In the genomic region with DNA sequence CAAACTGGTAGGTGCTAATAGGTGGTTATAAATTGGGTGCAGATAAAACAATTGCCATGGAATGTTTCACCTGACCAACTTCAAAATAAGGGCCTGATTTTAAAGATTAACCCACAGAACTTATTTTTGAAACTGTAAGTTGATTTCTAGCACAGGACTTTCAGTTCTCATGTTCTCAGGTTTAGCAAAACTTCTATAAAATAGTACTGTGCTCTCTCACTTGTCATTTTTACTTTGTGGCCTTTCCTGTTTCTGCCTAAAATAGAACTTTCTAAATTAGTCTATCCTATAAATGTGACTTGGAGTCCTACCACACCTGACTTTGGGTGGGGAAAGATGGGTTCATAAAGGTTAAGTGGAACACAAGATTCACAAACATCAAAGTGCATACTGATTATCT, we compare ENCODE assay signal across 13 cellular contexts. TPM values are rescaled to one million over a fixed set of nuclear protein-coding genes. Genes with fewer than 3 reads are reported as not detected.
A peak's percentile ranks its signal among the peaks of the same experiment; 100 is the strongest.
DNase-seq lines count a peak whose midpoint lies in the region; ATAC-seq and TF ChIP-seq lines count a peak whose summit lies in the region.
"Had no signal": no experiment of that assay in that cellular context is flagged by ENCODE, and none has a peak within 500 bp of the region (broad histone marks: within the 10 kb centered on the region; RNA-seq: fewer than 3 reads in every experiment).

No MANE protein-coding gene starts in this region.

- POLR2A ChIA-PET in CD8-positive, alpha-beta T cell (lab: Charles Lee): no interaction called here
- POLR2A ChIA-PET in T-cell (lab: Charles Lee): interaction anchor here in 1 of 2 donors (0.6 kb wide), 1 partner anchor 48 kb away, joined by 3 read pairs; no protein-coding TSS in a partner anchor

- no peak for TF ChIP-seq CTCF in CD8-positive, alpha-beta T cell (IDR thresholded peaks at IDR 0.05)
- TF ChIP-seq CTCF in uterus (IDR thresholded peaks at IDR 0.05) (no peak), tibial nerve (IDR thresholded peaks at IDR 0.05) (no peak)

- no peak for DNase-seq in CD8-positive, alpha-beta T cell
- DNase-seq in T-cell (no peak), uterus (no peak), tibial nerve (ENCODE audit: low spot score in 2 of 2) (no peak), NCI-H446 treated with DMSO at 0.1 percent for 48 hours (lab: John Stamatoyannopoulos, UW) (no peak)
- DNase-seq: COR-L47, erythroblast, GOT3, NCI-H1105 treated with DMSO at 0.1 percent for 48 hours had no signal

- peaks cover 11% of the 10 kb centered on the region for H3K36me3 Mint-ChIP-seq in CD8-positive, alpha-beta T cell
- peaks cover 1% of the 10 kb centered on the region for H3K36me3 Mint-ChIP-seq in T-cell

- CTCF ChIA-PET in CD8-positive, alpha-beta T cell (lab: Charles Lee): interaction anchor here (1.1 kb wide), 1 partner anchor 37 kb away, joined by 5 read pairs; no protein-coding TSS in a partner anchor
- CTCF ChIA-PET in T-cell (lab: Charles Lee): no interaction called here

- H3K4me3 Mint-ChIP-seq in CD8-positive, alpha-beta T cell: peak overlapping the region; percentile 8
- peak overlapping the region in 1 of 3 donors; percentile 61 for H3K4me3 Mint-ChIP-seq in T-cell

- no peaks in the 10 kb centered on the region for H3K27me3 ChIP-seq in CD8-positive, alpha-beta T cell (ENCODE audit: insufficient read depth, low read length)
- no peaks in the 10 kb centered on the region for H3K27me3 ChIP-seq in uterus
- H3K27me3 ChIP-seq in tibial nerve: no peaks in the 10 kb centered on the region

- H3K4me1 Mint-ChIP-seq in CD8-positive, alpha-beta T cell (ENCODE audit: low read depth): peaks cover 70% of the 10 kb centered on the region
- H3K4me1 Mint-ChIP-seq in T-cell: peaks cover 57 to 74% (median 66%) of the 10 kb centered on the region in 3 donors

- H3K27ac Mint-ChIP-seq in CD8-positive, alpha-beta T cell: peak overlapping the region; percentile 33
- peak overlapping the region; percentile 78 to 89 for H3K27ac Mint-ChIP-seq in T-cell

- ATAC-seq in CD8-positive, alpha-beta T cell: no peak
- ATAC-seq in GM19025 (IDR thresholded peaks at IDR 0.05; ENCODE audit: low read depth, unreplicated experiment) (peak; percentile 42), HG02870 (IDR thresholded peaks at IDR 0.05; ENCODE audit: unreplicated experiment) (peak; percentile 47), T-cell (replicated peaks in 1 of 4) (no peak), esophagus mucosa (no peak)

- H3K4me3 ChIP-seq in CD8-positive, alpha-beta T cell (ENCODE audit: low read depth, low read length): no peak overlapping the region
- no peak overlapping the region for H3K4me3 ChIP-seq in uterus
- H3K4me3 ChIP-seq in tibial nerve: no peak overlapping the region

- intact Hi-C loops in CD8-positive, alpha-beta T cell (cut with DNase I, micrococcal nuclease): loop anchor here in 1 of 2 experiments (5.0 kb wide), 1 partner anchor 37 kb away; a partner anchor contains a TSS
- intact Hi-C loops in uterus (cut with DNase I; ENCODE audit: low total_unique reads): no loop called here

- no peak overlapping the region for H3K27ac ChIP-seq in CD8-positive, alpha-beta T cell (ENCODE audit: low read depth, low read length)
- H3K27ac ChIP-seq in uterus: no peak overlapping the region
- H3K27ac ChIP-seq in tibial nerve: no peak overlapping the region

- H3K36me3 ChIP-seq in CD8-positive, alpha-beta T cell (ENCODE audit: insufficient read depth, low read length): no peaks in the 10 kb centered on the region
- H3K36me3 ChIP-seq in uterus (no peaks in the 10 kb centered on the region), tibial nerve (no peaks in the 10 kb centered on the region)

- no peaks in the 10 kb centered on the region for H3K9me3 ChIP-seq in CD8-positive, alpha-beta T cell (ENCODE audit: low read length)
- H3K9me3 ChIP-seq in uterus: no peaks in the 10 kb centered on the region
- peaks cover 0 to 2% (median 0%) of the 10 kb centered on the region in 4 donors for H3K9me3 ChIP-seq in tibial nerve

- TF ChIP-seq EP300 in tibial nerve (IDR thresholded peaks at IDR 0.05): no peak

- TF ChIP-seq POLR2A in uterus (IDR thresholded peaks at IDR 0.05): no peak
- no peak for TF ChIP-seq POLR2A in tibial nerve (IDR thresholded peaks at IDR 0.05)

- peaks cover 2% of the 10 kb centered on the region for H3K9me3 Mint-ChIP-seq in CD8-positive, alpha-beta T cell
- H3K9me3 Mint-ChIP-seq in T-cell: no peaks in the 10 kb centered on the region

- H3K4me1 ChIP-seq in CD8-positive, alpha-beta T cell (ENCODE audit: insufficient read depth, low read length): peaks cover 52% of the 10 kb centered on the region
- no peaks in the 10 kb centered on the region for H3K4me1 ChIP-seq in uterus
- H3K4me1 ChIP-seq in tibial nerve: peaks cover 0 to 7% (median 0%) of the 10 kb centered on the region in 4 donors

- no peaks in the 10 kb centered on the region for H3K27me3 Mint-ChIP-seq in CD8-positive, alpha-beta T cell (ENCODE audit: low read depth)
- no peaks in the 10 kb centered on the region for H3K27me3 Mint-ChIP-seq in T-cell

RNA-seq across cellular contexts. Expression of a gene that starts 38.8 kb away (rescaled TPM):
- total RNA-seq in CD8-positive, alpha-beta T cell: 1 to 10 TPM; 3.0 to 4.6 TPM
- total RNA-seq in T-cell: 10 to 100 TPM; 11.5 to 16.9 (median 15.2) TPM
- total RNA-seq in uterus: under 1 TPM in 2 of 4 donors, not detected in 2; 0.62 to 0.70 TPM
- 1 to 10 TPM in 1 of 4 donors, under 1 TPM in 1, not detected in 2; 0.98 to 5.4 TPM for total RNA-seq in tibial nerve
- total RNA-seq in esophagus mucosa: 0.44 TPM
- total RNA-seq: pulmonary artery endothelial cell had no signal

Comparison
In these comparisons a context has a peak if more than half of its experiments do, and no peak if none do; other contexts are left out.
1. ATAC-seq: peak in GM19025 (single experiment) and HG02870 (single experiment); none in CD8-positive, alpha-beta T cell (single experiment), T-cell (0 of 4) and esophagus mucosa (single experiment).